Comparison of ENCODE assay signal across 10 cellular contexts in the genomic region with DNA sequence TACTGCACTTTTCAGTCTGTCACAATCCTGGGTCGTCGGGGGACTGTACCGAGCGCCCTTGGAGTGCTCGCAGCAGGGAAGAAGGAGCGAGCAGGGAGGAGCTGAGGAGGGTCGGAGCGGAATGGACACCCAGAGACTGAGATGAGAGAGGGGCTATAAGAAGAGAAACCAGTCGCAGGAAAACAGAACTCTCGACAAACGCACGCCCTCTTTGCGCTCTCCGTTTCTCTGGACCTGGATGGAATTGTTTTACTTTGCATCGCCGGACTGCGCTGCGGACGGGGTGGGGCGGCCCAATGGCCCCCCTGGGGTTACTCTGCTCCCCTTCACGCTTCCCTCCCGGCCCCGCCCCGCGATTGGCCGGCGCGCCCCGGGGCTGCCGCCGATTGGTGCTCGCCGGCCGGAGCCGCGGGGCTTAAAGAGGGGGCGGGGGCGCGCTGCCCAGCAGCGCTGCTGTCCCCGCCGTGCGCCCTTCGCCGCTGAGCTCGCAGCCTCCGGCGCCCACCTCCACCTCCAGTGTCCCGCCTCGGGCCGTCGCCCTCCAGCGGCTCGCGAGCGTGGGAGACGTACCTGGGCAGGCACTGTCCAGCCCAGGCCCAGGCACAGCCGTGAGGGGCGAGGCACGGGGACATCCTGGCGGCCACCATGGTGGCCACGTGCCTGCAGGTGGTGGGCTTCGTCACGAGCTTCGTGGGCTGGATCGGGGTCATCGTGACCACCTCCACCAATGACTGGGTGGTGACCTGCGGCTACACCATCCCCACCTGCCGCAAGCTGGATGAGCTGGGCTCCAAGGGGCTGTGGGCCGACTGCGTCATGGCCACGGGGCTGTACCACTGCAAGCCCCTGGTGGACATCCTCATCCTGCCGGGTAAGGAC. TPM values are rescaled to one million over a fixed set of nuclear protein-coding genes. Genes with fewer than 3 reads are reported as not detected.
A peak's percentile ranks its signal among the peaks of the same experiment; 100 is the strongest.
DNase-seq lines count a peak whose midpoint lies in the region; ATAC-seq and TF ChIP-seq lines count a peak whose summit lies in the region.
"Had no signal": no experiment of that assay in that cellular context is flagged by ENCODE, and none has a peak within 500 bp of the region (broad histone marks: within the 10 kb centered on the region; RNA-seq: fewer than 3 reads in every experiment).

A gene (plus strand): TSS at position 447 of the 879 bp plus-strand sequence. CDS start 199 bp downstream, at position 646.

- peaks cover 52% of the 10 kb centered on the region for H3K27me3 Mint-ChIP-seq in WTC11 (ENCODE audit: low read depth)
- peaks cover 20 to 27% of the 10 kb centered on the region in 2 donors for H3K27me3 Mint-ChIP-seq in natural killer cell treated with Interleukin-12 subunit alpha and Interleukin-12 subunit beta and Interleukin-15 and Interleukin-18, amount 100 ng/mL, for 72 hours

- peak within 1 kb of the TSS; percentile 96 for H3K4me3 ChIP-seq in ACC112 (ENCODE audit: low read depth, low read length)
- peak within 1 kb of the TSS; percentile 28 for H3K4me3 ChIP-seq in GM12875 (ENCODE audit: low read depth, low read length)
- H3K4me3 ChIP-seq in foreskin fibroblast (ENCODE audit: low read depth in 1 of 2, low read length in 2 of 2), result peak within 1 kb of the TSS; percentile 74 to 77

- no peak for TF ChIP-seq CTCF in GM12875 (IDR thresholded peaks at IDR 0.05; ENCODE audit: borderline replicate concordance, insufficient read depth, low read depth, low read length)
- TF ChIP-seq CTCF in WTC11 (IDR thresholded peaks at IDR 0.05), result no peak
- TF ChIP-seq CTCF in foreskin fibroblast (IDR thresholded peaks at IDR 0.05; ENCODE audit: low read depth, low read length), result peak; percentile 9

- no peak within 1 kb of the TSS for H3K27ac Mint-ChIP-seq in WTC11
- H3K27ac Mint-ChIP-seq in natural killer cell treated with Interleukin-12 subunit alpha and Interleukin-12 subunit beta and Interleukin-15 and Interleukin-18, amount 100 ng/mL, for 72 hours, result no peak within 1 kb of the TSS

- H3K36me3 Mint-ChIP-seq in WTC11, result peaks cover 4% of the 10 kb centered on the region
- H3K36me3 Mint-ChIP-seq in natural killer cell treated with Interleukin-12 subunit alpha and Interleukin-12 subunit beta and Interleukin-15 and Interleukin-18, amount 100 ng/mL, for 72 hours, result no peaks in the 10 kb centered on the region

- H3K36me3 ChIP-seq in ACC112 (ENCODE audit: insufficient read depth, low read length), result peaks cover 8% of the 10 kb centered on the region; the same call in 1 of the 2 replicates
- H3K36me3 ChIP-seq: neutrophil had no signal

- no peaks in the 10 kb centered on the region for H3K9me3 Mint-ChIP-seq in WTC11
- H3K9me3 Mint-ChIP-seq in natural killer cell treated with Interleukin-12 subunit alpha and Interleukin-12 subunit beta and Interleukin-15 and Interleukin-18, amount 100 ng/mL, for 72 hours, result no peaks in the 10 kb centered on the region

- CTCF ChIA-PET in WTC11 (lab: Charles Lee), result interaction anchor here (0.6 to 2.1 kb wide), 15 partner anchors 8 to 396 kb away, joined by 3 to 11 read pairs (median 3); a partner anchor contains a TSS

- peaks cover 12% of the 10 kb centered on the region for H3K4me1 ChIP-seq in ACC112 (ENCODE audit: control insufficient read depth, insufficient read depth, low read length, unreplicated experiment)

- peak; percentile 73 for ATAC-seq in WTC11
- peak in 1 of 2 donors; percentile 61 for ATAC-seq in natural killer cell treated with Interleukin-12 subunit alpha and Interleukin-12 subunit beta and Interleukin-15 and Interleukin-18, amount 100 ng/mL, for 72 hours
- ATAC-seq: HCT116 had no signal

- DNase-seq in WTC11 (ENCODE audit: low spot score) (peak; percentile 72), foreskin fibroblast (peak; percentile 77 to 87), A172 (ENCODE audit: low spot score) (no peak), activated gamma-delta T cell (lab: John Stamatoyannopoulos, UW) (no peak)
- DNase-seq in natural killer cell treated with Interleukin-12 subunit alpha and Interleukin-12 subunit beta and Interleukin-15 and Interleukin-18, amount 100 ng/mL, for 72 hours (ENCODE audit: low spot score), result no peak
- DNase-seq in stimulated activated CD4-positive, alpha-beta T cell treated with anti-CD3 and anti-CD28 coated beads, Interleukin-1b, Interleukin-23, amount 100 ng/mL, for 48 hours, result no peak

- H3K27me3 ChIP-seq in ACC112 (ENCODE audit: insufficient read depth, low read length), result no peaks in the 10 kb centered on the region

- H3K79me2 ChIP-seq in ACC112 (ENCODE audit: control insufficient read depth, insufficient read depth, low read length, unreplicated experiment), result peaks cover 53% of the 10 kb centered on the region

- H3K27ac ChIP-seq in ACC112 (ENCODE audit: low read depth, low read length), result peak within 1 kb of the TSS; percentile 23; the same call in 1 of the 2 replicates
- H3K27ac ChIP-seq: neutrophil had no signal

- H2AFZ ChIP-seq in ACC112 (ENCODE audit: low read length, unreplicated experiment), result peak within 1 kb of the TSS; percentile 88

- peak within 1 kb of the TSS; percentile 79 for H3K4me3 Mint-ChIP-seq in WTC11
- peak within 1 kb of the TSS; percentile 78 for H3K4me3 Mint-ChIP-seq in natural killer cell treated with Interleukin-12 subunit alpha and Interleukin-12 subunit beta and Interleukin-15 and Interleukin-18, amount 100 ng/mL, for 72 hours

- POLR2A ChIA-PET in WTC11 (lab: Charles Lee), result interaction anchor here (1.6 kb wide), 1 partner anchor 62 kb away, joined by 4 read pairs; no protein-coding TSS in a partner anchor

- peaks cover 20% of the 10 kb centered on the region for H3K4me1 Mint-ChIP-seq in WTC11
- H3K4me1 Mint-ChIP-seq in natural killer cell treated with Interleukin-12 subunit alpha and Interleukin-12 subunit beta and Interleukin-15 and Interleukin-18, amount 100 ng/mL, for 72 hours (ENCODE audit: low read depth in 2 of 2), result peaks cover 9% of the 10 kb centered on the region in 2 donors

TF ChIP-seq in WTC11, 78 proteins besides CTCF, POLR2A, EP300 and RAD21 (continues in another document):
- TF ChIP-seq ELF4 (CRISPR knock-in tag; IDR thresholded peaks at IDR 0.05; ENCODE audit: low read depth), result no peak
- TF ChIP-seq NR2C2 (CRISPR knock-in tag; IDR thresholded peaks at IDR 0.05), result peak; percentile 80
- no peak for TF ChIP-seq HMGA2 (CRISPR knock-in tag; IDR thresholded peaks at IDR 0.05)
- TF ChIP-seq, protein P1, sequence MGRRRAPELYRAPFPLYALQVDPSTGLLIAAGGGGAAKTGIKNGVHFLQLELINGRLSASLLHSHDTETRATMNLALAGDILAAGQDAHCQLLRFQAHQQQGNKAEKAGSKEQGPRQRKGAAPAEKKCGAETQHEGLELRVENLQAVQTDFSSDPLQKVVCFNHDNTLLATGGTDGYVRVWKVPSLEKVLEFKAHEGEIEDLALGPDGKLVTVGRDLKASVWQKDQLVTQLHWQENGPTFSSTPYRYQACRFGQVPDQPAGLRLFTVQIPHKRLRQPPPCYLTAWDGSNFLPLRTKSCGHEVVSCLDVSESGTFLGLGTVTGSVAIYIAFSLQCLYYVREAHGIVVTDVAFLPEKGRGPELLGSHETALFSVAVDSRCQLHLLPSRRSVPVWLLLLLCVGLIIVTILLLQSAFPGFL (CRISPR knock-in tag; IDR thresholded peaks at IDR 0.05; ENCODE audit: borderline replicate concordance), result peak; percentile 75; the same call in 1 of the 2 replicates
- no peak for TF ChIP-seq EMX1 (CRISPR knock-in tag; IDR thresholded peaks at IDR 0.05)
- TF ChIP-seq, protein P2, sequence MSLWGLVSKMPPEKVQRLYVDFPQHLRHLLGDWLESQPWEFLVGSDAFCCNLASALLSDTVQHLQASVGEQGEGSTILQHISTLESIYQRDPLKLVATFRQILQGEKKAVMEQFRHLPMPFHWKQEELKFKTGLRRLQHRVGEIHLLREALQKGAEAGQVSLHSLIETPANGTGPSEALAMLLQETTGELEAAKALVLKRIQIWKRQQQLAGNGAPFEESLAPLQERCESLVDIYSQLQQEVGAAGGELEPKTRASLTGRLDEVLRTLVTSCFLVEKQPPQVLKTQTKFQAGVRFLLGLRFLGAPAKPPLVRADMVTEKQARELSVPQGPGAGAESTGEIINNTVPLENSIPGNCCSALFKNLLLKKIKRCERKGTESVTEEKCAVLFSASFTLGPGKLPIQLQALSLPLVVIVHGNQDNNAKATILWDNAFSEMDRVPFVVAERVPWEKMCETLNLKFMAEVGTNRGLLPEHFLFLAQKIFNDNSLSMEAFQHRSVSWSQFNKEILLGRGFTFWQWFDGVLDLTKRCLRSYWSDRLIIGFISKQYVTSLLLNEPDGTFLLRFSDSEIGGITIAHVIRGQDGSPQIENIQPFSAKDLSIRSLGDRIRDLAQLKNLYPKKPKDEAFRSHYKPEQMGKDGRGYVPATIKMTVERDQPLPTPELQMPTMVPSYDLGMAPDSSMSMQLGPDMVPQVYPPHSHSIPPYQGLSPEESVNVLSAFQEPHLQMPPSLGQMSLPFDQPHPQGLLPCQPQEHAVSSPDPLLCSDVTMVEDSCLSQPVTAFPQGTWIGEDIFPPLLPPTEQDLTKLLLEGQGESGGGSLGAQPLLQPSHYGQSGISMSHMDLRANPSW (CRISPR knock-in tag; conservative IDR thresholded peaks at IDR 0.05; ENCODE audit: low read depth), result no peak
- TF ChIP-seq, protein P3, sequence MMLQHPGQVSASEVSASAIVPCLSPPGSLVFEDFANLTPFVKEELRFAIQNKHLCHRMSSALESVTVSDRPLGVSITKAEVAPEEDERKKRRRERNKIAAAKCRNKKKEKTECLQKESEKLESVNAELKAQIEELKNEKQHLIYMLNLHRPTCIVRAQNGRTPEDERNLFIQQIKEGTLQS (CRISPR knock-in tag; conservative IDR thresholded peaks at IDR 0.05), result 0 out of 2 replicates have a peak, but pooled peaks have one; percentile 49
- TF ChIP-seq GABPB1 (CRISPR knock-in tag; IDR thresholded peaks at IDR 0.05), result no peak
- peak; percentile 98 for TF ChIP-seq ZNF232 (CRISPR knock-in tag; IDR thresholded peaks at IDR 0.05)
- TF ChIP-seq CREB1 (CRISPR knock-in tag; IDR thresholded peaks at IDR 0.05), result peak; percentile 96; the same call in 1 of the 2 replicates
- TF ChIP-seq, protein P4, sequence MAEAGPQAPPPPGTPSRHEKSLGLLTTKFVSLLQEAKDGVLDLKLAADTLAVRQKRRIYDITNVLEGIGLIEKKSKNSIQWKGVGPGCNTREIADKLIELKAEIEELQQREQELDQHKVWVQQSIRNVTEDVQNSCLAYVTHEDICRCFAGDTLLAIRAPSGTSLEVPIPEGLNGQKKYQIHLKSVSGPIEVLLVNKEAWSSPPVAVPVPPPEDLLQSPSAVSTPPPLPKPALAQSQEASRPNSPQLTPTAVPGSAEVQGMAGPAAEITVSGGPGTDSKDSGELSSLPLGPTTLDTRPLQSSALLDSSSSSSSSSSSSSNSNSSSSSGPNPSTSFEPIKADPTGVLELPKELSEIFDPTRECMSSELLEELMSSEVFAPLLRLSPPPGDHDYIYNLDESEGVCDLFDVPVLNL (CRISPR knock-in tag; IDR thresholded peaks at IDR 0.05; ENCODE audit: borderline replicate concordance, low read depth), result peak; percentile 94
- no peak for TF ChIP-seq JAZF1 (CRISPR knock-in tag; IDR thresholded peaks at IDR 0.05)

RNA-seq across cellular contexts. Expression of the gene that starts here (rescaled TPM):
- 12.1 to 12.6 TPM (median 12.5 TPM) in 3 replicates for total RNA-seq in WTC11 (2021)
- total RNA-seq in natural killer cell treated with Interleukin-12 subunit alpha and Interleukin-12 subunit beta and Interleukin-15 and Interleukin-18, amount 100 ng/mL, for 72 hours, result under 1 TPM in 1 of 2 donors, not detected in 1; 0.53 TPM
- total RNA-seq in A172 (2014; rRNA removed; shearing (Covaris generic)), result not detected in 2 replicates

Comparison
In these comparisons a context has a peak if more than half of its experiments do, and no peak if none do; other contexts are left out.
1. H3K4me3 ChIP-seq: peak in every context shown above with its lines; median percentile 96 in ACC112; 76 in foreskin fibroblast; 28 in GM12875.
2. DNase-seq: peak in WTC11 (single experiment) and foreskin fibroblast (2 of 2); none in natural killer cell treated with Interleukin-12 subunit alpha and Interleukin-12 subunit beta and Interleukin-15 and Interleukin-18, amount 100 ng/mL, for 72 hours (single experiment), A172 (single experiment), activated gamma-delta T cell (single experiment) and stimulated activated CD4-positive, alpha-beta T cell treated with anti-CD3 and anti-CD28 coated beads, Interleukin-1b, Interleukin-23, amount 100 ng/mL, for 48 hours (single experiment).